In the genomic region with DNA sequence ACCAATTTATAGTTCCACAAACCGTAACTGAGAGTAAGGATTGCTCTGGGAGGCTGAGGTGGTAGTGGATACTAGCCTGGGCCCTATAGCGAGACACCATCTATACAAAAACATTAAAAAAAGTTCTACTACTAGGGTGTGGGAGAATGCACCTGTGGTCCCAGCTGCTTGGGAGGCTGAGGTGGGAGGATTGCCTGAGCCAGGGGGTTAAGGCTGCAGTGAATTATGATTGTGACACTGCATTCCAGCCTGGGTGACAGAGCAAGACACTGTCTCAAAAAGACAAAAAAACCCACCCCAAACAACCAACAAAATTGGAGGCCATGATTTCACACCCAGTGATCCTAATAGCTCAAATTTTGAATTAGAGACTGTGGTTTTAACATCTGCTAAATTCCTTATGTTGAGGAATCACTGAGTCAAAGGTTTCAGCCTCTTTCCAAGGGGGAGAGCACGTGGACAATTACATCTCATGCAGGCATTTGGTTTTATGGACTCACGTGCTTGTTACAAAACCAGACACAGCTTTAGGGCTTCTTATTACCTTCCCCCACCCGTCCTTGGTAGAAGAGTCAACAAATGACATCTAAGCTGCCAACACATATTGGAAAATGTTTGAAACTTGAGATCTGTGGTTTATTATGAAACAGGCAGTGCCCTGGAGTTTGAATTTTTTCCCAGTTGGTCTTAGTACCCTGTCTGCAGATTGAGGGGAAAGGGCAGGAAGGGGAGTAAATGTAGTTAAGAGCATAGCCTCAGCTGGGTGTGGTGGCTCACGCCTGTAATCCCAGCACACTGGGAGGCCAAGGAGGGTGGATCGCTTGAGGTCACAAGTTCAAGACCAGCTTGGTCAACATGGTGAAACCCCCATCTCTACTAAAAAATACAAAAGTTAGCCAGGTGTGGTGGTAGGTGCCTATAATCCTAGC, we compare ENCODE assay signal across 10 cellular contexts. TPM values are rescaled to one million over a fixed set of nuclear protein-coding genes. Genes with fewer than 3 reads are reported as not detected.
DNase-seq lines count a peak whose midpoint lies in the region; ATAC-seq and TF ChIP-seq lines count a peak whose summit lies in the region.
"Had no signal": no experiment of that assay in that cellular context is flagged by ENCODE, and none has a peak within 500 bp of the region (broad histone marks: within the 10 kb centered on the region; RNA-seq: fewer than 3 reads in every experiment).

No MANE protein-coding gene starts in this region.

- H4K20me1 ChIP-seq in GM23338 (replicated peaks; ENCODE audit: insufficient read depth) = no peaks in the 10 kb centered on the region

- H3K27ac ChIP-seq in brain microvascular endothelial cell (no peak overlapping the region), GM23338 (ENCODE audit: low read depth) (no peak overlapping the region)

- H3K4me3 Mint-ChIP-seq in Caco-2 (ENCODE audit: unreplicated experiment) (peak overlapping the region; percentile 28), GM23338 (no peak overlapping the region)
- H3K4me3 Mint-ChIP-seq in activated T-helper 17 cell treated with anti-CD3 and anti-CD28 coated beads, Interleukin-2, amount 50 U/mL, for 72 hours = no peak overlapping the region

- no peaks in the 10 kb centered on the region for H3K27me3 ChIP-seq in Caco-2 (replicated peaks; ENCODE audit: control insufficient read depth, insufficient read depth, low read length)
- H3K27me3 ChIP-seq in brain microvascular endothelial cell (replicated peaks) = no peaks in the 10 kb centered on the region
- no peaks in the 10 kb centered on the region for H3K27me3 ChIP-seq in GM23338 (ENCODE audit: insufficient read depth)

- no peaks in the 10 kb centered on the region for H3K9me2 ChIP-seq in GM23338 (ENCODE audit: insufficient read depth)

- TF ChIP-seq CTCF in Caco-2 (IDR thresholded peaks at IDR 0.05; ENCODE audit: insufficient read depth in 1 of 2, low read depth in 1 of 2, low read length in 1 of 2, severe bottlenecking in 1 of 2, unreplicated experiment in 1 of 2) (no peak), NB4 (IDR thresholded peaks at IDR 0.05; ENCODE audit: low read depth, low read length) (no peak), brain microvascular endothelial cell (IDR thresholded peaks at IDR 0.05; ENCODE audit: low read depth, low read length, missing control alignments) (no peak), GM23338 (conservative IDR thresholded peaks at IDR 0.05; ENCODE audit: low read depth in 2 of 2) (no peak)

- intact Hi-C loops in Caco-2 (cut with micrococcal nuclease; ENCODE audit: unreplicated experiment) = no loop called here

- H3K9me3 Mint-ChIP-seq in Caco-2 (ENCODE audit: unreplicated experiment) (peaks cover 19% of the 10 kb centered on the region), GM23338 (no peaks in the 10 kb centered on the region; the same call in 2 of the 3 replicates)
- no peaks in the 10 kb centered on the region for H3K9me3 Mint-ChIP-seq in activated T-helper 17 cell treated with anti-CD3 and anti-CD28 coated beads, Interleukin-2, amount 50 U/mL, for 72 hours

- ATAC-seq in HG03565 (IDR thresholded peaks at IDR 0.05; ENCODE audit: unreplicated experiment) = no peak
- ATAC-seq in GM23338 = no peak
- ATAC-seq in activated T-helper 17 cell treated with anti-CD3 and anti-CD28 coated beads, Interleukin-2, amount 50 U/mL, for 72 hours (replicated peaks) = no peak

- H3K9me3 ChIP-seq in Caco-2 = no peaks in the 10 kb centered on the region

- H2AFZ ChIP-seq in GM23338 = no peak overlapping the region

- H3K36me3 Mint-ChIP-seq in Caco-2 (ENCODE audit: insufficient read depth, unreplicated experiment) (peaks cover 11% of the 10 kb centered on the region), GM23338 (ENCODE audit: low read depth) (no peaks in the 10 kb centered on the region)
- H3K36me3 Mint-ChIP-seq in activated T-helper 17 cell treated with anti-CD3 and anti-CD28 coated beads, Interleukin-2, amount 50 U/mL, for 72 hours (ENCODE audit: low read depth) = no peaks in the 10 kb centered on the region

- H3K4me1 Mint-ChIP-seq in Caco-2 (ENCODE audit: low read depth, unreplicated experiment) (peaks cover 21% of the 10 kb centered on the region), GM23338 (no peaks in the 10 kb centered on the region)
- peaks cover 6% of the 10 kb centered on the region for H3K4me1 Mint-ChIP-seq in activated T-helper 17 cell treated with anti-CD3 and anti-CD28 coated beads, Interleukin-2, amount 50 U/mL, for 72 hours

- TF ChIP-seq POLR2A in NB4 (IDR thresholded peaks at IDR 0.05; ENCODE audit: extremely low read depth, insufficient read length) = no peak

- peak overlapping the region; percentile 76 for H3K27ac Mint-ChIP-seq in Caco-2 (ENCODE audit: unreplicated experiment)
- H3K27ac Mint-ChIP-seq in GM23338 = no peak overlapping the region
- no peak overlapping the region for H3K27ac Mint-ChIP-seq in activated T-helper 17 cell treated with anti-CD3 and anti-CD28 coated beads, Interleukin-2, amount 50 U/mL, for 72 hours

- H3K36me3 ChIP-seq in Caco-2 (ENCODE audit: control insufficient read depth, insufficient read depth, low read length) (no peaks in the 10 kb centered on the region), brain microvascular endothelial cell (replicated peaks) (no peaks in the 10 kb centered on the region), GM23338 (ENCODE audit: insufficient read depth) (no peaks in the 10 kb centered on the region)

- H3K79me2 ChIP-seq in GM23338 (replicated peaks; ENCODE audit: insufficient read depth) = no peaks in the 10 kb centered on the region

- CTCF ChIA-PET in Caco-2 (lab: Charles Lee) = interaction anchor here (0.7 kb wide), 1 partner anchor 61 kb away, joined by 4 read pairs; no protein-coding TSS in a partner anchor

- H3K4me1 ChIP-seq in Caco-2 (peaks cover 15% of the 10 kb centered on the region), GM23338 (ENCODE audit: insufficient read depth) (no peaks in the 10 kb centered on the region)

- H3K27me3 Mint-ChIP-seq in Caco-2 (ENCODE audit: insufficient read depth, unreplicated experiment) = no peaks in the 10 kb centered on the region
- H3K27me3 Mint-ChIP-seq in GM23338 (ENCODE audit: insufficient read depth, low read depth, poor library complexity) = peaks cover 7% of the 10 kb centered on the region
- no peaks in the 10 kb centered on the region for H3K27me3 Mint-ChIP-seq in activated T-helper 17 cell treated with anti-CD3 and anti-CD28 coated beads, Interleukin-2, amount 50 U/mL, for 72 hours

- no peaks in the 10 kb centered on the region for H3F3A ChIP-seq in GM23338 (replicated peaks; ENCODE audit: low read depth)

- DNase-seq in Caco-2 (peak; percentile 74 to 80), NB4 (ENCODE audit: low read depth) (peak; percentile 88), brain microvascular endothelial cell (peak; percentile 22), myocyte (ENCODE audit: low read depth) (peak; percentile 92), cerebellar nuclear complex (lab: John Stamatoyannopoulos, UW) (no peak), GM23338 (ENCODE audit: low spot score) (no peak)

- BruUV-seq in Caco-2 (replicated peaks; lab: Mats Ljungman, UMichigan) = TSS peak; percentile 78

- H3K4me3 ChIP-seq in Caco-2 (ENCODE audit: low read depth, low read length) (no peak overlapping the region), NB4 (ENCODE audit: low read depth, low read length) (no peak overlapping the region), brain microvascular endothelial cell (ENCODE audit: low read depth, low read length) (no peak overlapping the region), GM23338 (no peak overlapping the region)

- in situ Hi-C loops in brain microvascular endothelial cell (cut with HindIII; ENCODE audit: low pct_ligation_motif_present, low sequenced_read_pairs) = no loop called here

- H3K4me2 ChIP-seq in GM23338 = no peak overlapping the region

- POLR2A ChIA-PET in Caco-2 (lab: Charles Lee) = interaction anchor here (0.5 kb wide), 1 partner anchor 115 kb away, joined by 3 read pairs; the partner anchor contains the start of gene ITPKC

TF ChIP-seq in GM23338, 12 proteins besides CTCF, POLR2A, EP300 and RAD21 (continues in another document):
- TF ChIP-seq EZH2 (IDR thresholded peaks at IDR 0.05; ENCODE audit: low read depth, unreplicated experiment) = no peak
- TF ChIP-seq JUNB (IDR thresholded peaks at IDR 0.05; ENCODE audit: unreplicated experiment) = no peak
- no peak for TF ChIP-seq ZNF331 (CRISPR knock-in tag; IDR thresholded peaks at IDR 0.05; ENCODE audit: low read depth)

RNA-seq across cellular contexts. Expression of gene CYP2A6, which starts 18.5 kb away (rescaled TPM):
- total RNA-seq in Caco-2 (2022) (not detected in 2 replicates), myocyte (not detected in 2 replicates)
- 0.82 TPM for polyA plus RNA-seq in myocyte (2012)
- total RNA-seq in GM23338 (2014; rRNA removed; shearing (Covaris generic)) = not detected in 2 replicates
- 0.39 TPM in 1 of 2 replicates, not detected in the other for polyA plus RNA-seq in GM23338 (2016; fragmentation: Nextera tagmentation; extraction: Ambion mirVana)
- not detected for total RNA-seq in activated T-helper 17 cell treated with anti-CD3 and anti-CD28 coated beads, Interleukin-2, amount 50 U/mL, for 72 hours
- polyA plus RNA-seq: neural cell had no signal

RNA-seq across cellular contexts. Expression of gene EGLN2, which starts 32.8 kb away (rescaled TPM):
- total RNA-seq in Caco-2 (2022) (135 and 144 TPM in 2 replicates), myocyte (59.3 and 65.8 TPM in 2 replicates)
- 55.1 TPM for polyA plus RNA-seq in myocyte (2012)
- 98.3 and 118 TPM in 2 replicates for total RNA-seq in GM23338 (2014; rRNA removed; shearing (Covaris generic))
- polyA plus RNA-seq in GM23338 (2016; fragmentation: Nextera tagmentation; extraction: Ambion mirVana) = 55.8 and 59.9 TPM in 2 replicates
- 10 to 100 TPM; 78.1 to 86.8 TPM for total RNA-seq in activated T-helper 17 cell treated with anti-CD3 and anti-CD28 coated beads, Interleukin-2, amount 50 U/mL, for 72 hours

RNA-seq across cellular contexts. Expression of gene CYP2A7, which starts 50.3 kb away (rescaled TPM):
- total RNA-seq in Caco-2 (2022) (not detected in 2 replicates), myocyte (not detected in 2 replicates)
- 0.30 TPM for polyA plus RNA-seq in myocyte (2012)
- 4.8 TPM in 1 of 2 replicates, not detected in the other for total RNA-seq in GM23338 (2014; rRNA removed; shearing (Covaris generic))
- not detected in 2 replicates for polyA plus RNA-seq in GM23338 (2016; fragmentation: Nextera tagmentation; extraction: Ambion mirVana)
- not detected for total RNA-seq in activated T-helper 17 cell treated with anti-CD3 and anti-CD28 coated beads, Interleukin-2, amount 50 U/mL, for 72 hours
- total RNA-seq: subcutaneous adipose tissue had no signal
- polyA plus RNA-seq: neural cell had no signal

RNA-seq across cellular contexts. Expression of gene RAB4B, which starts 53.7 kb away (rescaled TPM):
- total RNA-seq in Caco-2 (2022) = 19.9 and 21.5 TPM in 2 replicates
- total RNA-seq in myocyte = 19.6 and 21.4 TPM in 2 replicates
- 25.9 TPM for polyA plus RNA-seq in myocyte (2012)
- total RNA-seq in GM23338 (2014; rRNA removed; shearing (Covaris generic)) = 27.4 and 32.6 TPM in 2 replicates
- polyA plus RNA-seq in GM23338 (2016; fragmentation: Nextera tagmentation; extraction: Ambion mirVana) = 23.0 and 29.0 TPM in 2 replicates
- total RNA-seq in activated T-helper 17 cell treated with anti-CD3 and anti-CD28 coated beads, Interleukin-2, amount 50 U/mL, for 72 hours = 10 to 100 TPM; 29.0 to 31.3 TPM

RNA-seq across cellular contexts. Expression of gene MIA, which starts 56.4 kb away (rescaled TPM):
- total RNA-seq in Caco-2 (2022) = 1.1 and 1.3 TPM in 2 replicates
- total RNA-seq in myocyte = not detected in 2 replicates
- 0.42 TPM for polyA plus RNA-seq in myocyte (2012)
- not detected in 2 replicates for total RNA-seq in GM23338 (2014; rRNA removed; shearing (Covaris generic))
- polyA plus RNA-seq in GM23338 (2016; fragmentation: Nextera tagmentation; extraction: Ambion mirVana) = not detected in 2 replicates
- 1 to 10 TPM in 1 of 2 donors, not detected in 1; 5.7 TPM for total RNA-seq in activated T-helper 17 cell treated with anti-CD3 and anti-CD28 coated beads, Interleukin-2, amount 50 U/mL, for 72 hours
- total RNA-seq: subcutaneous adipose tissue had no signal

Comparison
In these comparisons a context has a peak if more than half of its experiments do, and no peak if none do; other contexts are left out.
1. DNase-seq: peak in Caco-2 (2 of 2), NB4 (single experiment), brain microvascular endothelial cell (single experiment) and myocyte (single experiment); none in cerebellar nuclear complex (0 of 2) and GM23338 (single experiment).